Comparison of ENCODE assay signal across 8 cellular contexts in the genomic region with DNA sequence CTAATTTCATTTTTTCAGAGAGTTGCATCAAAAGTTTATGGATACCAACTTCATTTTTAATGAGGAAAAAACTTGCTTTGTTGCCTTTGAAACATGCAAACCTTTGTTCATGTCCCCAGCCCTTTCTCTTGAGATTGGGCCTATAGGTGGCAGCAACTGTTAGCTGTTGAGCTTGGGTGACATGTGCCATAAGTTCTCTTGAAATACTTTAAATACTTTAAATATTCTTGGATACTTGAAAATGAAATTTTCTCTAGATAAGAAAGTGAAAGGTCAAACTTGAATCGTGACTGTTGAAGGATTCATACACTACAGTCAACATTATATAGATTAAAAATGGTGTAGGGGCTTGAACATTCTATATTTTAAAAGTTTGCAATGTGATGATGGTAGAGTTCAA.
DNase-seq lines count a peak whose midpoint lies in the region; ATAC-seq and TF ChIP-seq lines count a peak whose summit lies in the region.

No MANE protein-coding gene starts in this region.

- H3K9me3 ChIP-seq in adrenal gland (replicated peaks in 1 of 3) = no peaks in the 10 kb centered on the region
- H3K9me3 ChIP-seq in thoracic aorta = peaks cover 6% of the 10 kb centered on the region

- no peak overlapping the region for H3K27ac ChIP-seq in adrenal gland
- H3K27ac ChIP-seq in thoracic aorta = no peak overlapping the region

- peak; percentile 54 for TF ChIP-seq CTCF in LNCaP clone FGC (IDR thresholded peaks at IDR 0.05; ENCODE audit: control insufficient read depth, extremely low read depth, insufficient read depth)
- peak in 5 of 6 experiments; percentile 34 to 50 (median 41) for TF ChIP-seq CTCF in adrenal gland (IDR thresholded peaks at IDR 0.05)
- peak; percentile 48 for TF ChIP-seq CTCF in thoracic aorta (IDR thresholded peaks at IDR 0.05)

- no peak for TF ChIP-seq POLR2A in adrenal gland (IDR thresholded peaks at IDR 0.05)

- WGBS in adrenal gland, 4 donors = 0 to 10% (median 5%) methylated on average over 1 of the region's 1 CpG

- H3K36me3 ChIP-seq in adrenal gland (replicated peaks in 1 of 2) (no peaks in the 10 kb centered on the region), thoracic aorta (no peaks in the 10 kb centered on the region)

- intact Hi-C loops in adrenal gland (cut with DNase I) = loop anchor here in 1 of 2 donors (10.0 kb wide), 1 partner anchor 589 kb away; no protein-coding TSS in a partner anchor

- H3K4me3 ChIP-seq in LNCaP clone FGC (ENCODE audit: low read depth, low read length) = no peak overlapping the region
- no peak overlapping the region for H3K4me3 ChIP-seq in adrenal gland
- H3K4me3 ChIP-seq in thoracic aorta = no peak overlapping the region

- no peaks in the 10 kb centered on the region for H3K4me1 ChIP-seq in adrenal gland (replicated peaks in 1 of 2)
- no peaks in the 10 kb centered on the region for H3K4me1 ChIP-seq in thoracic aorta (ENCODE audit: control insufficient read depth in 1 of 2, low read depth in 2 of 2)

- ATAC-seq in thoracic aorta (ENCODE audit: insufficient number of reproducible peaks, low FRiP score, low read depth) (no peak), GM19455 (IDR thresholded peaks at IDR 0.05; ENCODE audit: unreplicated experiment) (no peak)

- H3K27me3 ChIP-seq in adrenal gland (no peaks in the 10 kb centered on the region), thoracic aorta (replicated peaks; ENCODE audit: insufficient read depth) (no peaks in the 10 kb centered on the region)

- DNase-seq in NCI-H2227 (lab: John Stamatoyannopoulos, UW; ENCODE audit: unreplicated experiment) (peak; percentile 12), NCI-H2227 treated with DMSO at 0.1 percent for 48 hours (lab: John Stamatoyannopoulos, UW) (no peak), LNCaP clone FGC (ENCODE audit: low read depth) (peak; percentile 7), adrenal gland (peak in 5 of 7 donors; percentile 17 to 52 (median 24)), inferior parietal cortex (ENCODE audit: extremely low spot score) (peak; percentile 70), thoracic aorta (ENCODE audit: low spot score) (no peak), HUDEP-2 (lab: John Stamatoyannopoulos, UW; ENCODE audit: unreplicated experiment in 76 of 76) (no peak)

Comparison
In these comparisons a context has a peak if more than half of its experiments do, and no peak if none do; other contexts are left out.
1. DNase-seq: peak in NCI-H2227 (single experiment), LNCaP clone FGC (single experiment), adrenal gland (5 of 7) and inferior parietal cortex (single experiment); none in NCI-H2227 treated with DMSO at 0.1 percent for 48 hours (single experiment), thoracic aorta (single experiment) and HUDEP-2 (0 of 76).
2. Peak in every context shown above with its lines, with median percentiles within 50 percentile points of each other: CTCF ChIP-seq.